ENCODE assay signal across 9 cellular contexts in genomic region chr1:90964444-90965035, GRCh38. TPM values are rescaled to one million over a fixed set of nuclear protein-coding genes. Genes with fewer than 3 reads are reported as not detected.
DNase-seq lines count a peak whose midpoint lies in the region; ATAC-seq, FAIRE-seq and TF ChIP-seq lines count a peak whose summit lies in the region.
"Had no signal": no experiment of that assay in that cellular context is flagged by ENCODE, and none has a peak within 500 bp of the region (broad histone marks: within the 10 kb centered on the region; RNA-seq: fewer than 3 reads in every experiment).

No MANE protein-coding gene starts in this region.

- FAIRE-seq in small intestine (lab: Jason Lieb, UNC): peak; percentile 89
- no peak for FAIRE-seq in GM12892 (lab: Jason Lieb, UNC)

- ATAC-seq in gastroesophageal sphincter: no peak

- no peak overlapping the region for H3K27ac ChIP-seq in small intestine (ENCODE audit: low read depth in 1 of 2, low read length in 1 of 2)
- H3K27ac ChIP-seq in effector memory CD4-positive, alpha-beta T cell (ENCODE audit: insufficient read depth, low read length, poor library complexity, severe bottlenecking): no peak overlapping the region
- H3K27ac ChIP-seq in gastroesophageal sphincter: no peak overlapping the region
- H3K27ac ChIP-seq: WERI-Rb-1 had no signal

- TF ChIP-seq EP300 in gastroesophageal sphincter (IDR thresholded peaks at IDR 0.05): no peak

- TF ChIP-seq CTCF in epithelial cell of esophagus (IDR thresholded peaks at IDR 0.05; ENCODE audit: insufficient read depth, low read depth, low read length, missing control alignments) (no peak), gastroesophageal sphincter (IDR thresholded peaks at IDR 0.05) (peak in 1 of 4 experiments; percentile 34)

- H3K9me3 ChIP-seq in small intestine (ENCODE audit: control insufficient read depth, low read depth) (no peaks in the 10 kb centered on the region), gastroesophageal sphincter (no peaks in the 10 kb centered on the region)
- no peaks in the 10 kb centered on the region for H3K9me3 ChIP-seq in effector memory CD4-positive, alpha-beta T cell (ENCODE audit: control insufficient read depth, low read length)

- H3K36me3 ChIP-seq in small intestine (ENCODE audit: control insufficient read depth in 2 of 2, insufficient read depth in 2 of 2, low read length in 2 of 2) (no peaks in the 10 kb centered on the region), gastroesophageal sphincter (no peaks in the 10 kb centered on the region)
- no peaks in the 10 kb centered on the region for H3K36me3 ChIP-seq in effector memory CD4-positive, alpha-beta T cell (ENCODE audit: control insufficient read depth, insufficient read depth, low read length)
- H3K36me3 ChIP-seq: WERI-Rb-1 had no signal

- 44 to 67% (median 59%) methylated on average over 1 of the region's 1 CpG for WGBS in small intestine, 3 donors
- WGBS in gastroesophageal sphincter (ENCODE audit: low coverage in 1 of 2), 2 donors: 41 to 50% methylated on average over 1 of the region's 1 CpG

- H3K4me1 ChIP-seq in small intestine (ENCODE audit: control insufficient read depth in 2 of 2, insufficient read depth in 1 of 2, low read depth in 1 of 2, low read length in 1 of 2): peaks cover 0 to 2% of the 10 kb centered on the region in 2 donors
- H3K4me1 ChIP-seq in effector memory CD4-positive, alpha-beta T cell (ENCODE audit: control insufficient read depth, insufficient read depth, low read length, poor library complexity, severe bottlenecking): no peaks in the 10 kb centered on the region
- peaks cover 0 to 25% (median 0%) of the 10 kb centered on the region in 3 donors for H3K4me1 ChIP-seq in gastroesophageal sphincter

- no peak for TF ChIP-seq POLR2A in GM12892 (IDR thresholded peaks at IDR 0.05; ENCODE audit: low read depth, low read length)
- no peak for TF ChIP-seq POLR2A in gastroesophageal sphincter (IDR thresholded peaks at IDR 0.05)

- H3K27me3 ChIP-seq in small intestine (ENCODE audit: control insufficient read depth in 2 of 2, insufficient read depth in 2 of 2, low read length in 2 of 2) (no peaks in the 10 kb centered on the region), gastroesophageal sphincter (no peaks in the 10 kb centered on the region)
- H3K27me3 ChIP-seq in effector memory CD4-positive, alpha-beta T cell (replicated peaks; ENCODE audit: control insufficient read depth, insufficient read depth, low read length, poor library complexity, severe bottlenecking): no peaks in the 10 kb centered on the region

- DNase-seq in SKM-1 treated with dmso at 0.1 percent for 144 hours (lab: John Stamatoyannopoulos, UW; ENCODE audit: unreplicated experiment): peak; percentile 22
- no peak for DNase-seq in SKM-1 (lab: John Stamatoyannopoulos, UW; ENCODE audit: unreplicated experiment)
- peak; percentile 55 for DNase-seq in NCI-H69 (lab: John Stamatoyannopoulos, UW)
- DNase-seq in epithelial cell of esophagus (ENCODE audit: low read depth): peak; percentile 29
- peak; percentile 49 for DNase-seq in small intestine
- no peak for DNase-seq in effector memory CD4-positive, alpha-beta T cell
- DNase-seq in GM12892 (ENCODE audit: insufficient read length): no peak
- DNase-seq: WERI-Rb-1 had no signal

- no peak overlapping the region for H3K4me3 ChIP-seq in epithelial cell of esophagus (ENCODE audit: low read length)
- no peak overlapping the region for H3K4me3 ChIP-seq in small intestine (ENCODE audit: low read depth in 1 of 2, low read length in 2 of 2)
- no peak overlapping the region for H3K4me3 ChIP-seq in effector memory CD4-positive, alpha-beta T cell (ENCODE audit: insufficient read depth, low read depth, low read length, poor library complexity, severe bottlenecking)
- no peak overlapping the region for H3K4me3 ChIP-seq in gastroesophageal sphincter

RNA-seq across cellular contexts. Expression of gene ZNF644, which starts 57.3 kb away (rescaled TPM):
- polyA plus RNA-seq in small intestine: 10 to 100 TPM; 14.1 to 19.5 (median 14.6) TPM
- polyA plus RNA-seq in GM12892 (2012; ENCODE audit: missing spikeins): 19.8 TPM
- 10 to 100 TPM; 40.2 to 83.3 (median 53.8) TPM for total RNA-seq in gastroesophageal sphincter

Comparison
In these comparisons a context has a peak if more than half of its experiments do, and no peak if none do; other contexts are left out.
1. DNase-seq: peak in SKM-1 treated with dmso at 0.1 percent for 144 hours (single experiment), NCI-H69 (single experiment), epithelial cell of esophagus (single experiment) and small intestine (single experiment); none in SKM-1 (single experiment), effector memory CD4-positive, alpha-beta T cell (0 of 3) and GM12892 (single experiment).